11 cellular contexts compared by ENCODE assay signal in genomic region chr7:94050046-94050445, GRCh38. TPM values are rescaled to one million over a fixed set of nuclear protein-coding genes. Genes with fewer than 3 reads are reported as not detected.
DNase-seq lines count a peak whose midpoint lies in the region; ATAC-seq and TF ChIP-seq lines count a peak whose summit lies in the region.
"Had no signal": no experiment of that assay in that cellular context is flagged by ENCODE, and none has a peak within 500 bp of the region (broad histone marks: within the 10 kb centered on the region; RNA-seq: fewer than 3 reads in every experiment).

No MANE protein-coding gene starts in this region.

- peaks cover 77% of the 10 kb centered on the region for H3K4me1 Mint-ChIP-seq in activated B cell treated with CpG ODN at 0.5 μM for 24 hours
- no peaks in the 10 kb centered on the region for H3K4me1 Mint-ChIP-seq in CD8-positive, alpha-beta T cell (ENCODE audit: low read depth)

- H3K4me3 ChIP-seq in CD8-positive, alpha-beta T cell (ENCODE audit: low read depth, low read length), result no peak overlapping the region
- H3K4me3 ChIP-seq in brain microvascular endothelial cell (ENCODE audit: low read depth, low read length), result no peak overlapping the region
- H3K4me3 ChIP-seq: pancreas had no signal

- in situ Hi-C loops in brain microvascular endothelial cell (cut with HindIII; ENCODE audit: low pct_ligation_motif_present, low sequenced_read_pairs), result no loop called here

- peak; percentile 60 for ATAC-seq in GM18499 (IDR thresholded peaks at IDR 0.05; ENCODE audit: insufficient read depth, unreplicated experiment)
- peak; percentile 82 for ATAC-seq in GM21529 (IDR thresholded peaks at IDR 0.05; ENCODE audit: unreplicated experiment)
- ATAC-seq in HG03460 (IDR thresholded peaks at IDR 0.05; ENCODE audit: unreplicated experiment), result peak; percentile 86
- peak; percentile 87 for ATAC-seq in activated B cell treated with CpG ODN at 0.5 μM for 24 hours (ENCODE audit: low read depth)
- no peak for ATAC-seq in CD8-positive, alpha-beta T cell

- peak overlapping the region; percentile 97 for H3K27ac Mint-ChIP-seq in activated B cell treated with CpG ODN at 0.5 μM for 24 hours
- H3K27ac Mint-ChIP-seq in CD8-positive, alpha-beta T cell, result no peak overlapping the region
- H3K27ac Mint-ChIP-seq: T-helper 1 cell treated with Interleukin-12 subunit alpha and Interleukin-12 subunit beta and Interleukin-4 antibody, amounts not matched to agents 30 μg/mL and 1 μg/mL, for 36 hours had no signal

- intact Hi-C loops in activated B cell treated with CpG ODN at 0.5 μM for 24 hours (cut with micrococcal nuclease), result loop anchor here (1.0 to 5.0 kb wide), 6 partner anchors 15 to 112 kb away; partner anchors contain the start of gene BET1
- intact Hi-C loops in CD8-positive, alpha-beta T cell (cut with DNase I, micrococcal nuclease), result no loop called here

- H3K4me3 Mint-ChIP-seq in activated B cell treated with CpG ODN at 0.5 μM for 24 hours, result peak overlapping the region; percentile 71
- no peak overlapping the region for H3K4me3 Mint-ChIP-seq in CD8-positive, alpha-beta T cell
- H3K4me3 Mint-ChIP-seq: T-helper 1 cell treated with Interleukin-12 subunit alpha and Interleukin-12 subunit beta and Interleukin-4 antibody, amounts not matched to agents 30 μg/mL and 1 μg/mL, for 36 hours had no signal

- CTCF ChIA-PET in activated B cell treated with CpG ODN at 0.5 μM for 24 hours (lab: Charles Lee), result interaction anchor here (2.4 kb wide), 1 partner anchor 37 kb away, joined by 9 read pairs; no protein-coding TSS in a partner anchor
- CTCF ChIA-PET in CD8-positive, alpha-beta T cell (lab: Charles Lee), result no interaction called here

- peak; percentile 44 for DNase-seq in activated B cell treated with CpG ODN at 0.5 μM for 24 hours
- no peak for DNase-seq in stimulated activated CD4-positive, alpha-beta T cell treated with anti-CD3 and anti-CD28 coated beads, Interleukin-2, amount 100 ng/mL, for 48 hours
- DNase-seq in CD8-positive, alpha-beta T cell, result no peak
- DNase-seq in activated CD8-positive, alpha-beta memory T cell treated with anti-CD3 and anti-CD28 coated beads, Interleukin-2, amount 50 U/mL, for 48 hours, result no peak
- no peak for DNase-seq in brain microvascular endothelial cell
- DNase-seq: DND-41 had no signal

- H3K27me3 Mint-ChIP-seq in activated B cell treated with CpG ODN at 0.5 μM for 24 hours, result no peaks in the 10 kb centered on the region
- peaks cover 20% of the 10 kb centered on the region for H3K27me3 Mint-ChIP-seq in CD8-positive, alpha-beta T cell (ENCODE audit: low read depth)

- no peaks in the 10 kb centered on the region for H3K36me3 ChIP-seq in CD8-positive, alpha-beta T cell (ENCODE audit: insufficient read depth, low read length)
- no peaks in the 10 kb centered on the region for H3K36me3 ChIP-seq in brain microvascular endothelial cell (replicated peaks)
- H3K36me3 ChIP-seq: pancreas had no signal

- POLR2A ChIA-PET in activated B cell treated with CpG ODN at 0.5 μM for 24 hours (lab: Charles Lee), result interaction anchor here (0.5 to 2.9 kb wide), 4 partner anchors 27 to 130 kb away, joined by 3 to 5 read pairs (median 4); partner anchors contain the start of genes BET1 and GNG11
- POLR2A ChIA-PET in CD8-positive, alpha-beta T cell (lab: Charles Lee), result no interaction called here

- H3K9me3 ChIP-seq in CD8-positive, alpha-beta T cell (ENCODE audit: low read length), result no peaks in the 10 kb centered on the region
- H3K9me3 ChIP-seq: pancreas had no signal

- H3K27ac ChIP-seq in CD8-positive, alpha-beta T cell (ENCODE audit: low read depth, low read length), result no peak overlapping the region
- H3K27ac ChIP-seq in brain microvascular endothelial cell, result no peak overlapping the region
- H3K27ac ChIP-seq: pancreas had no signal

- no peaks in the 10 kb centered on the region for H3K36me3 Mint-ChIP-seq in activated B cell treated with CpG ODN at 0.5 μM for 24 hours (ENCODE audit: low read depth)
- H3K36me3 Mint-ChIP-seq in CD8-positive, alpha-beta T cell, result no peaks in the 10 kb centered on the region

- H3K4me1 ChIP-seq in CD8-positive, alpha-beta T cell (ENCODE audit: insufficient read depth, low read length), result no peaks in the 10 kb centered on the region
- H3K4me1 ChIP-seq: pancreas had no signal

- TF ChIP-seq CTCF in activated B cell treated with CpG ODN at 0.5 μM for 24 hours (IDR thresholded peaks at IDR 0.05), result no peak
- no peak for TF ChIP-seq CTCF in CD8-positive, alpha-beta T cell (IDR thresholded peaks at IDR 0.05)
- no peak for TF ChIP-seq CTCF in brain microvascular endothelial cell (IDR thresholded peaks at IDR 0.05; ENCODE audit: low read depth, low read length, missing control alignments)

- H3K9me3 Mint-ChIP-seq in activated B cell treated with CpG ODN at 0.5 μM for 24 hours, result peaks cover 2% of the 10 kb centered on the region
- no peaks in the 10 kb centered on the region for H3K9me3 Mint-ChIP-seq in CD8-positive, alpha-beta T cell
- H3K9me3 Mint-ChIP-seq: T-helper 1 cell treated with Interleukin-12 subunit alpha and Interleukin-12 subunit beta and Interleukin-4 antibody, amounts not matched to agents 30 μg/mL and 1 μg/mL, for 36 hours had no signal

- peaks cover 4% of the 10 kb centered on the region for H3K27me3 ChIP-seq in CD8-positive, alpha-beta T cell (ENCODE audit: insufficient read depth, low read length)
- H3K27me3 ChIP-seq in brain microvascular endothelial cell (replicated peaks), result no peaks in the 10 kb centered on the region

RNA-seq across cellular contexts. Expression of gene BET1, which starts 45.9 kb away (rescaled TPM):
- 23.0 and 23.7 TPM in 2 replicates for total RNA-seq in activated B cell treated with CpG ODN at 0.5 μM for 24 hours
- total RNA-seq in CD8-positive, alpha-beta T cell, result 1 to 10 TPM; 6.2 TPM
